16 cellular contexts compared by ENCODE assay signal in genomic region chrX:44748014-44748413, GRCh38.
DNase-seq lines count a peak whose midpoint lies in the region; ATAC-seq and TF ChIP-seq lines count a peak whose summit lies in the region.
"Had no signal": no experiment of that assay in that cellular context is flagged by ENCODE, and none has a peak within 500 bp of the region (broad histone marks: within the 10 kb centered on the region; RNA-seq: fewer than 3 reads in every experiment).

No MANE protein-coding gene starts in this region.

- intact Hi-C loops in PC-3 (cut with micrococcal nuclease) (no loop called here), psoas muscle (cut with DNase I) (no loop called here)

- WGBS in psoas muscle, 3 donors: 21 to 38% (median 33%) methylated on average over 2 of the region's 2 CpGs

- H3K9me3 ChIP-seq in PC-3 (ENCODE audit: low read length) (no peaks in the 10 kb centered on the region), psoas muscle (no peaks in the 10 kb centered on the region)
- H3K9me3 ChIP-seq: SJCRH30, testis had no signal

- H3K4me3 ChIP-seq in PC-3 (ENCODE audit: low read length): no peak overlapping the region
- no peak overlapping the region for H3K4me3 ChIP-seq in epithelial cell of proximal tubule (ENCODE audit: low read depth, low read length)
- no peak overlapping the region for H3K4me3 ChIP-seq in psoas muscle
- H3K4me3 ChIP-seq: SJCRH30, testis had no signal

- no peaks in the 10 kb centered on the region for H3K4me1 Mint-ChIP-seq in activated naive CD4-positive, alpha-beta T cell treated with anti-CD3 and anti-CD28 coated beads, Interleukin-2, amount 10 ng/mL, durations not matched to agents 7 days and 5 days
- H3K4me1 Mint-ChIP-seq: natural killer cell had no signal

- no peaks in the 10 kb centered on the region for H3K36me3 Mint-ChIP-seq in activated naive CD4-positive, alpha-beta T cell treated with anti-CD3 and anti-CD28 coated beads, Interleukin-2, amount 10 ng/mL, durations not matched to agents 7 days and 5 days
- H3K36me3 Mint-ChIP-seq: CD8-positive, alpha-beta T cell; natural killer cell had no signal

- H3K27ac ChIP-seq in PC-3 (ENCODE audit: low read length) (no peak overlapping the region), psoas muscle (no peak overlapping the region)
- H3K27ac ChIP-seq: 22Rv1, SJCRH30, testis had no signal

- DNase-seq in NCI-H748 (lab: John Stamatoyannopoulos, UW; ENCODE audit: unreplicated experiment) (peak; percentile 3), NCI-H748 treated with DMSO at 0.1 percent for 48 hours (lab: John Stamatoyannopoulos, UW) (no peak), PC-3 (peak; percentile 21), epithelial cell of proximal tubule (ENCODE audit: low read depth) (peak; percentile 6), renal cortical epithelial cell (ENCODE audit: low read depth) (peak; percentile 53), NCI-H2107 (lab: John Stamatoyannopoulos, UW) (no peak), psoas muscle (no peak)
- no peak for DNase-seq in activated naive CD4-positive, alpha-beta T cell treated with anti-CD3 and anti-CD28 coated beads, Interleukin-2, amount 10 ng/mL, durations not matched to agents 7 days and 5 days
- DNase-seq: activated CD4-positive, alpha-beta T cell treated with anti-CD3 and anti-CD28 coated beads, Interleukin-2, amount 50 U/mL, for 48 hours; activated naive CD8-positive, alpha-beta T cell treated with anti-CD3 and anti-CD28 coated beads, Interleukin-2, amount 50 U/mL, for 24 hours; activated T-cell treated with anti-CD3 and anti-CD28 coated beads, Interleukin-2, amount 50 U/mL, for 4 hours; CD8-positive, alpha-beta T cell; natural killer cell; SJCRH30; testis had no signal

- H3K9me3 Mint-ChIP-seq in activated naive CD4-positive, alpha-beta T cell treated with anti-CD3 and anti-CD28 coated beads, Interleukin-2, amount 10 ng/mL, durations not matched to agents 7 days and 5 days: no peaks in the 10 kb centered on the region
- H3K9me3 Mint-ChIP-seq: activated naive CD8-positive, alpha-beta T cell treated with anti-CD3 and anti-CD28 coated beads, Interleukin-2, amount 50 U/mL, for 24 hours; activated T-cell treated with anti-CD3 and anti-CD28 coated beads, Interleukin-2, amount 50 U/mL, for 4 hours; CD8-positive, alpha-beta T cell; natural killer cell had no signal

- no peaks in the 10 kb centered on the region for H3K9me2 ChIP-seq in PC-3 (replicated peaks; ENCODE audit: low read length)

- H3K27me3 Mint-ChIP-seq in activated naive CD4-positive, alpha-beta T cell treated with anti-CD3 and anti-CD28 coated beads, Interleukin-2, amount 10 ng/mL, durations not matched to agents 7 days and 5 days: no peaks in the 10 kb centered on the region
- H3K27me3 Mint-ChIP-seq: activated naive CD8-positive, alpha-beta T cell treated with anti-CD3 and anti-CD28 coated beads, Interleukin-2, amount 50 U/mL, for 24 hours had no signal

- BruUV-seq in PC-3 (replicated peaks; lab: Mats Ljungman, UMichigan): no TSS peak

- TF ChIP-seq CTCF in PC-3 (conservative IDR thresholded peaks at IDR 0.05; ENCODE audit: low read depth, low read length) (no peak), epithelial cell of proximal tubule (conservative IDR thresholded peaks at IDR 0.05; ENCODE audit: low read depth, low read length) (no peak), psoas muscle (IDR thresholded peaks at IDR 0.05) (no peak)

- POLR2A ChIA-PET in PC-3 (lab: Charles Lee; ENCODE audit: unreplicated experiment): no interaction called here

- no peaks in the 10 kb centered on the region for H4K20me1 ChIP-seq in PC-3 (ENCODE audit: low read length)

- peak; percentile 33; the same call in 1 of the 2 replicates for ATAC-seq in PC-3
- no peak for ATAC-seq in psoas muscle
- ATAC-seq: activated naive CD8-positive, alpha-beta T cell treated with anti-CD3 and anti-CD28 coated beads, Interleukin-2, amount 50 U/mL, for 24 hours; activated T-cell treated with anti-CD3 and anti-CD28 coated beads, Interleukin-2, amount 50 U/mL, for 4 hours; CD8-positive, alpha-beta T cell; natural killer cell had no signal

- H3K4me1 ChIP-seq in PC-3 (ENCODE audit: insufficient read depth, low read length) (no peaks in the 10 kb centered on the region), psoas muscle (no peaks in the 10 kb centered on the region)
- H3K4me1 ChIP-seq: SJCRH30, testis had no signal

- H3K27me3 ChIP-seq in PC-3 (ENCODE audit: low read length): no peaks in the 10 kb centered on the region
- no peaks in the 10 kb centered on the region for H3K27me3 ChIP-seq in psoas muscle (ENCODE audit: insufficient read depth in 3 of 3, low read length in 2 of 3)
- H3K27me3 ChIP-seq: SJCRH30, testis had no signal

- H3F3A ChIP-seq in PC-3 (ENCODE audit: low read length, unreplicated experiment): no peaks in the 10 kb centered on the region

- H3K4me3 Mint-ChIP-seq in activated naive CD4-positive, alpha-beta T cell treated with anti-CD3 and anti-CD28 coated beads, Interleukin-2, amount 10 ng/mL, durations not matched to agents 7 days and 5 days: no peak overlapping the region
- H3K4me3 Mint-ChIP-seq: activated naive CD8-positive, alpha-beta T cell treated with anti-CD3 and anti-CD28 coated beads, Interleukin-2, amount 50 U/mL, for 24 hours; activated T-cell treated with anti-CD3 and anti-CD28 coated beads, Interleukin-2, amount 50 U/mL, for 4 hours; CD8-positive, alpha-beta T cell; natural killer cell had no signal

- H3K4me2 ChIP-seq in PC-3 (ENCODE audit: low read length): no peak overlapping the region

- H2AFZ ChIP-seq in PC-3 (ENCODE audit: low read length): no peak overlapping the region

- CTCF ChIA-PET in PC-3 (lab: Charles Lee): no interaction called here
- CTCF ChIA-PET in activated naive CD4-positive, alpha-beta T cell treated with anti-CD3 and anti-CD28 coated beads, Interleukin-2, amount 10 ng/mL, durations not matched to agents 7 days and 5 days (lab: Charles Lee): no interaction called here

- H3K36me3 ChIP-seq in PC-3 (ENCODE audit: low read depth, low read length) (no peaks in the 10 kb centered on the region), psoas muscle (ENCODE audit: insufficient read depth in 1 of 2, low read depth in 1 of 2) (no peaks in the 10 kb centered on the region)
- H3K36me3 ChIP-seq: SJCRH30 had no signal

- H3K9ac ChIP-seq in PC-3 (ENCODE audit: low read length): no peak overlapping the region

- H3K27ac Mint-ChIP-seq in activated naive CD4-positive, alpha-beta T cell treated with anti-CD3 and anti-CD28 coated beads, Interleukin-2, amount 10 ng/mL, durations not matched to agents 7 days and 5 days: no peak overlapping the region
- H3K27ac Mint-ChIP-seq: activated naive CD8-positive, alpha-beta T cell treated with anti-CD3 and anti-CD28 coated beads, Interleukin-2, amount 50 U/mL, for 24 hours; CD8-positive, alpha-beta T cell; natural killer cell had no signal

- no peaks in the 10 kb centered on the region for H3K79me2 ChIP-seq in PC-3 (ENCODE audit: low read length)

Comparison
In these comparisons a context has a peak if more than half of its experiments do, and no peak if none do; other contexts are left out.
1. DNase-seq: peak in NCI-H748 (single experiment), PC-3 (single experiment), epithelial cell of proximal tubule (single experiment) and renal cortical epithelial cell (single experiment); none in NCI-H748 treated with DMSO at 0.1 percent for 48 hours (single experiment), NCI-H2107 (single experiment), psoas muscle (0 of 2) and activated naive CD4-positive, alpha-beta T cell treated with anti-CD3 and anti-CD28 coated beads, Interleukin-2, amount 10 ng/mL, durations not matched to agents 7 days and 5 days (single experiment).